10 cellular contexts compared by ENCODE assay signal in genomic region chr12:54286042-54286931, GRCh38. TPM values are rescaled to one million over a fixed set of nuclear protein-coding genes. Genes with fewer than 3 reads are reported as not detected.
A peak's percentile ranks its signal among the peaks of the same experiment; 100 is the strongest.
DNase-seq lines count a peak whose midpoint lies in the region; ATAC-seq and TF ChIP-seq lines count a peak whose summit lies in the region.
"Had no signal": no experiment of that assay in that cellular context is flagged by ENCODE, and none has a peak within 500 bp of the region (broad histone marks: within the 10 kb centered on the region; RNA-seq: fewer than 3 reads in every experiment).

No MANE protein-coding gene starts in this region.

- H3K36me3 Mint-ChIP-seq in activated naive CD4-positive, alpha-beta T cell treated with anti-CD3 and anti-CD28 coated beads, Interleukin-2, amount 50 U/mL, for 72 hours, result peaks cover 14 to 35% of the 10 kb centered on the region in 2 donors

- peak; percentile 60 for TF ChIP-seq POLR2A in GM19099 (IDR thresholded peaks at IDR 0.05; ENCODE audit: extremely low read depth, insufficient read length, low read depth)

- no peaks in the 10 kb centered on the region for H3K9me3 Mint-ChIP-seq in activated naive CD4-positive, alpha-beta T cell treated with anti-CD3 and anti-CD28 coated beads, Interleukin-2, amount 50 U/mL, for 72 hours

- DNase-seq in BE2C, result peak; percentile 43
- DNase-seq in activated naive CD4-positive, alpha-beta T cell treated with anti-CD3 and anti-CD28 coated beads, Interleukin-2, amount 50 U/mL, for 72 hours (ENCODE audit: low spot score in 2 of 2), result no peak
- no peak for DNase-seq in left lung
- no peak for DNase-seq in NOMO-1 (lab: John Stamatoyannopoulos, UW; ENCODE audit: unreplicated experiment in 2 of 2)
- DNase-seq in ecto neural progenitor cell (ENCODE audit: low spot score), result no peak
- no peak for DNase-seq in T1000 (lab: John Stamatoyannopoulos, UW)
- DNase-seq: GF-D8, NCI-H1930 had no signal

- peak overlapping the region; percentile 19 to 37 for H3K27ac ChIP-seq in left lung

- intact Hi-C loops in left lung (cut with DNase I), result no loop called here

- no peaks in the 10 kb centered on the region for H3K27me3 ChIP-seq in BE2C
- H3K27me3 ChIP-seq in left lung, result no peaks in the 10 kb centered on the region

- ATAC-seq in activated naive CD4-positive, alpha-beta T cell treated with anti-CD3 and anti-CD28 coated beads, Interleukin-2, amount 50 U/mL, for 72 hours, result peak in 1 of 2 donors; percentile 3
- ATAC-seq in left lung (peak; percentile 64), GM18907 (IDR thresholded peaks at IDR 0.05; ENCODE audit: unreplicated experiment) (no peak)

- H3K4me1 ChIP-seq in BE2C (no peaks in the 10 kb centered on the region; the same call in 1 of the 2 replicates), left lung (peaks cover 31 to 84% of the 10 kb centered on the region in 2 donors)

- H3K9me3 ChIP-seq in BE2C (no peaks in the 10 kb centered on the region; the same call in 1 of the 2 replicates), left lung (no peaks in the 10 kb centered on the region)

- H3K27ac Mint-ChIP-seq in activated naive CD4-positive, alpha-beta T cell treated with anti-CD3 and anti-CD28 coated beads, Interleukin-2, amount 50 U/mL, for 72 hours, result peak overlapping the region; percentile 74 to 96

- H3K4me3 ChIP-seq in BE2C (ENCODE audit: low read depth, low read length) (no peak overlapping the region), left lung (peak overlapping the region in 1 of 2 donors; percentile 9)

- TF ChIP-seq CTCF in BE2C (IDR thresholded peaks at IDR 0.05; ENCODE audit: low read depth, low read length) (no peak), left lung (IDR thresholded peaks at IDR 0.05) (no peak)

- peaks cover 72% of the 10 kb centered on the region for H3K36me3 ChIP-seq in BE2C
- peaks cover 13 to 89% of the 10 kb centered on the region in 2 donors for H3K36me3 ChIP-seq in left lung

RNA-seq across cellular contexts. Expression of gene HNRNPA1, which starts 5.8 kb away (rescaled TPM):
- polyA plus RNA-seq in BE2C (2012; ENCODE audit: insufficient read depth, insufficient read length, low read depth), result 1,163 TPM
- 1,000 to 10,000 TPM; 1,446 to 2,174 TPM for total RNA-seq in activated naive CD4-positive, alpha-beta T cell treated with anti-CD3 and anti-CD28 coated beads, Interleukin-2, amount 50 U/mL, for 72 hours
- total RNA-seq in left lung, result 100 to 1,000 TPM; 652 to 783 TPM

RNA-seq across cellular contexts. Expression of gene CBX5, which starts 6.4 kb away (rescaled TPM):
- 30.1 TPM for polyA plus RNA-seq in BE2C (2012; ENCODE audit: insufficient read depth, insufficient read length, low read depth)
- 100 to 1,000 TPM; 115 to 169 TPM for total RNA-seq in activated naive CD4-positive, alpha-beta T cell treated with anti-CD3 and anti-CD28 coated beads, Interleukin-2, amount 50 U/mL, for 72 hours
- total RNA-seq in left lung, result 10 to 100 TPM; 69.8 to 72.2 TPM

RNA-seq across cellular contexts. Expression of gene NFE2, which starts 14.5 kb away (rescaled TPM):
- 0.97 TPM for polyA plus RNA-seq in BE2C (2012; ENCODE audit: insufficient read depth, insufficient read length, low read depth)
- total RNA-seq in activated naive CD4-positive, alpha-beta T cell treated with anti-CD3 and anti-CD28 coated beads, Interleukin-2, amount 50 U/mL, for 72 hours, result under 1 TPM in 1 of 2 donors, not detected in 1; 0.20 TPM
- total RNA-seq in left lung, result 10 to 100 TPM in 1 of 2 donors, 1 to 10 TPM in 1; 2.9 to 21.3 TPM

RNA-seq across cellular contexts. Expression of gene COPZ1, which starts 38.6 kb away (rescaled TPM):
- 156 TPM for polyA plus RNA-seq in BE2C (2012; ENCODE audit: insufficient read depth, insufficient read length, low read depth)
- 100 to 1,000 TPM in 1 of 2 donors, 10 to 100 TPM in 1; 99.1 to 101 TPM for total RNA-seq in activated naive CD4-positive, alpha-beta T cell treated with anti-CD3 and anti-CD28 coated beads, Interleukin-2, amount 50 U/mL, for 72 hours
- total RNA-seq in left lung, result 100 to 1,000 TPM; 157 to 184 TPM
